ENCODE assay signal across 1 cellular context in the genomic region with DNA sequence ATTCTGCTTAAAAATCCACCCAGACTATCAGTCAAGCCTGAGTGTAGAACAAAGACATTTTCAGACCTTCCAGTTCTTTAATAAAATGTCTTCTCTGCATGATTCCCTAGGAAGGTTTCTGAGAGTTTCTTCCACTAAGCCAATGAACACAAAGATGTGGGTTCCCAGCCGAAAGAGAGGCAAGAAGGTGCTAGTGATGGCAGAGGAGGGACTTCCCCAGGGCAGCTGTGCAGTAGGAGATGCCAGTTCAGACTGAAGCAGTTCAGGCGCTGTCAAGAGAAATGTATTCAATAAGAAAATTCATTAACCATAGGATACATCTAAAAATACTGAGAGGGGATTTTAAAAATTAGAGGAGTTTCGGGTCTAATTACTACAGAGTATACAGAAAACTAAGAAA.
TF ChIP-seq lines count a peak whose summit lies in the region.

No MANE protein-coding gene starts in this region.

TF ChIP-seq in IMR-90, 13 proteins besides CTCF, POLR2A, EP300 and RAD21 (continued from another document):
- TF ChIP-seq SMC3 (IDR thresholded peaks at IDR 0.05; ENCODE audit: low read depth, low read length) (no peak), NFE2L2 (IDR thresholded peaks at IDR 0.05; ENCODE audit: low read depth, low read length) (no peak), BHLHE40 (IDR thresholded peaks at IDR 0.05; ENCODE audit: low read depth, low read length) (no peak), RCOR1 (IDR thresholded peaks at IDR 0.05; ENCODE audit: insufficient replicate concordance, low read length) (no peak)
- TF ChIP-seq, protein P1, sequence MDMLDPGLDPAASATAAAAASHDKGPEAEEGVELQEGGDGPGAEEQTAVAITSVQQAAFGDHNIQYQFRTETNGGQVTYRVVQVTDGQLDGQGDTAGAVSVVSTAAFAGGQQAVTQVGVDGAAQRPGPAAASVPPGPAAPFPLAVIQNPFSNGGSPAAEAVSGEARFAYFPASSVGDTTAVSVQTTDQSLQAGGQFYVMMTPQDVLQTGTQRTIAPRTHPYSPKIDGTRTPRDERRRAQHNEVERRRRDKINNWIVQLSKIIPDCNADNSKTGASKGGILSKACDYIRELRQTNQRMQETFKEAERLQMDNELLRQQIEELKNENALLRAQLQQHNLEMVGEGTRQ (IDR thresholded peaks at IDR 0.05; ENCODE audit: low read depth, low read length), result no peak
- TF ChIP-seq, protein P2, sequence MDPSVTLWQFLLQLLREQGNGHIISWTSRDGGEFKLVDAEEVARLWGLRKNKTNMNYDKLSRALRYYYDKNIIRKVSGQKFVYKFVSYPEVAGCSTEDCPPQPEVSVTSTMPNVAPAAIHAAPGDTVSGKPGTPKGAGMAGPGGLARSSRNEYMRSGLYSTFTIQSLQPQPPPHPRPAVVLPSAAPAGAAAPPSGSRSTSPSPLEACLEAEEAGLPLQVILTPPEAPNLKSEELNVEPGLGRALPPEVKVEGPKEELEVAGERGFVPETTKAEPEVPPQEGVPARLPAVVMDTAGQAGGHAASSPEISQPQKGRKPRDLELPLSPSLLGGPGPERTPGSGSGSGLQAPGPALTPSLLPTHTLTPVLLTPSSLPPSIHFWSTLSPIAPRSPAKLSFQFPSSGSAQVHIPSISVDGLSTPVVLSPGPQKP (IDR thresholded peaks at IDR 0.05; ENCODE audit: borderline replicate concordance, low read depth, low read length), result no peak
